7 cellular contexts compared by ENCODE assay signal in genomic region chr9:127199001-127199791, GRCh38.
DNase-seq lines count a peak whose midpoint lies in the region; ATAC-seq, FAIRE-seq and TF ChIP-seq lines count a peak whose summit lies in the region.

No MANE protein-coding gene starts in this region.

- no peak overlapping the region for H3K27ac ChIP-seq in SU-DHL-6 (ENCODE audit: low read depth, low read length)

- H3K9me3 Mint-ChIP-seq in activated naive CD8-positive, alpha-beta T cell treated with anti-CD3 and anti-CD28 coated beads, Interleukin-2, amount 10 ng/mL, durations not matched to agents 7 days and 5 days, result no peaks in the 10 kb centered on the region

- no peak overlapping the region for H3K9ac ChIP-seq in SU-DHL-6 (ENCODE audit: low read length)

- no peaks in the 10 kb centered on the region for H3K9me2 ChIP-seq in SU-DHL-6 (replicated peaks; ENCODE audit: insufficient read depth, low read length)

- intact Hi-C loops in left cardiac atrium (cut with DNase I), result loop anchor here (1.0 to 5.0 kb wide), 3 partner anchors 237 to 259 kb away; no protein-coding TSS in a partner anchor

- peak; percentile 95 for TF ChIP-seq CTCF in GM12873 (IDR thresholded peaks at IDR 0.05; ENCODE audit: insufficient read depth, low read depth, low read length, missing control alignments)
- TF ChIP-seq CTCF in LNCaP clone FGC (IDR thresholded peaks at IDR 0.05; ENCODE audit: control insufficient read depth, extremely low read depth, insufficient read depth), result peak; percentile 91
- peak; percentile 70 for TF ChIP-seq CTCF in SU-DHL-6 (IDR thresholded peaks at IDR 0.05; ENCODE audit: insufficient read depth, low read length, poor library complexity, severe bottlenecking)

- POLR2A ChIA-PET in activated naive CD8-positive, alpha-beta T cell treated with anti-CD3 and anti-CD28 coated beads, Interleukin-2, amount 10 ng/mL, durations not matched to agents 7 days and 5 days (lab: Charles Lee), result no interaction called here

- H3K27me3 Mint-ChIP-seq in activated naive CD8-positive, alpha-beta T cell treated with anti-CD3 and anti-CD28 coated beads, Interleukin-2, amount 10 ng/mL, durations not matched to agents 7 days and 5 days, result peaks cover 3% of the 10 kb centered on the region

- no peaks in the 10 kb centered on the region for H3K4me1 Mint-ChIP-seq in activated naive CD8-positive, alpha-beta T cell treated with anti-CD3 and anti-CD28 coated beads, Interleukin-2, amount 10 ng/mL, durations not matched to agents 7 days and 5 days

- FAIRE-seq in urothelium cell line (lab: Jason Lieb, UNC), result no peak

- H3K27ac Mint-ChIP-seq in activated naive CD8-positive, alpha-beta T cell treated with anti-CD3 and anti-CD28 coated beads, Interleukin-2, amount 10 ng/mL, durations not matched to agents 7 days and 5 days, result no peak overlapping the region

- DNase-seq in LNCaP clone FGC (ENCODE audit: low read depth) (peak; percentile 43), left cardiac atrium (peak; percentile 81), pulmonary artery endothelial cell (ENCODE audit: low read depth, low spot score) (peak; percentile 27), urothelium cell line (ENCODE audit: low spot score) (peak; percentile 72)
- DNase-seq in activated naive CD8-positive, alpha-beta T cell treated with anti-CD3 and anti-CD28 coated beads, Interleukin-2, amount 10 ng/mL, durations not matched to agents 7 days and 5 days, result peak; percentile 81

- no peaks in the 10 kb centered on the region for H3F3A ChIP-seq in SU-DHL-6 (ENCODE audit: insufficient read depth)

- peak; percentile 65 for ATAC-seq in activated naive CD8-positive, alpha-beta T cell treated with anti-CD3 and anti-CD28 coated beads, Interleukin-2, amount 10 ng/mL, durations not matched to agents 7 days and 5 days (ENCODE audit: low read depth)
- peak; percentile 66 to 81 for ATAC-seq in left cardiac atrium

- H3K4me3 ChIP-seq in LNCaP clone FGC (ENCODE audit: low read depth, low read length) (no peak overlapping the region), SU-DHL-6 (ENCODE audit: insufficient read depth, low read length, poor library complexity, severe bottlenecking) (no peak overlapping the region)

- H3K36me3 Mint-ChIP-seq in activated naive CD8-positive, alpha-beta T cell treated with anti-CD3 and anti-CD28 coated beads, Interleukin-2, amount 10 ng/mL, durations not matched to agents 7 days and 5 days, result no peaks in the 10 kb centered on the region

- H3K36me3 ChIP-seq in SU-DHL-6 (ENCODE audit: low read length), result no peaks in the 10 kb centered on the region

- no peaks in the 10 kb centered on the region for H3K9me3 ChIP-seq in SU-DHL-6 (ENCODE audit: insufficient read depth, low read length)

- no peaks in the 10 kb centered on the region for H3K27me3 ChIP-seq in SU-DHL-6 (ENCODE audit: low read length)

- H4K20me1 ChIP-seq in SU-DHL-6 (ENCODE audit: low read depth, low read length), result no peaks in the 10 kb centered on the region

- no peaks in the 10 kb centered on the region for H3K79me2 ChIP-seq in SU-DHL-6 (ENCODE audit: insufficient read depth, low read length)

- no peak overlapping the region for H2AFZ ChIP-seq in SU-DHL-6 (ENCODE audit: low read depth, low read length, severe bottlenecking)

- no peak overlapping the region for H3K4me2 ChIP-seq in SU-DHL-6 (ENCODE audit: low read depth, low read length, poor library complexity, severe bottlenecking)

- no peak overlapping the region for H3K4me3 Mint-ChIP-seq in activated naive CD8-positive, alpha-beta T cell treated with anti-CD3 and anti-CD28 coated beads, Interleukin-2, amount 10 ng/mL, durations not matched to agents 7 days and 5 days

Comparison
In these comparisons a context has a peak if more than half of its experiments do, and no peak if none do; other contexts are left out.
1. DNase-seq: peak in every context shown above with its lines; median percentile 81 in activated naive CD8-positive, alpha-beta T cell treated with anti-CD3 and anti-CD28 coated beads, Interleukin-2, amount 10 ng/mL, durations not matched to agents 7 days and 5 days; 81 in left cardiac atrium; 72 in urothelium cell line; 43 in LNCaP clone FGC; 27 in pulmonary artery endothelial cell.